ENCODE assay signal across 22 cellular contexts in genomic region chr19:45437328-45437727, GRCh38. TPM values are rescaled to one million over a fixed set of nuclear protein-coding genes. Genes with fewer than 3 reads are reported as not detected.
A peak's percentile ranks its signal among the peaks of the same experiment; 100 is the strongest.
DNase-seq lines count a peak whose midpoint lies in the region; ATAC-seq, FAIRE-seq and TF ChIP-seq lines count a peak whose summit lies in the region.
"Had no signal": no experiment of that assay in that cellular context is flagged by ENCODE, and none has a peak within 500 bp of the region (broad histone marks: within the 10 kb centered on the region; RNA-seq: fewer than 3 reads in every experiment).

No MANE protein-coding gene starts in this region.

- no peaks in the 10 kb centered on the region; the same call in 1 of the 2 replicates for H3K23me2 ChIP-seq in H1 (ENCODE audit: low read depth, low read length)

- H3K9me3 ChIP-seq in A549 = no peaks in the 10 kb centered on the region
- no peaks in the 10 kb centered on the region for H3K9me3 ChIP-seq in CD4-positive, alpha-beta T cell (ENCODE audit: control insufficient read depth, low read length)
- no peaks in the 10 kb centered on the region for H3K9me3 ChIP-seq in H1 (ENCODE audit: insufficient read depth in 2 of 2, low read depth in 1 of 2, low read length in 1 of 2)
- no peaks in the 10 kb centered on the region for H3K9me3 ChIP-seq in neural progenitor cell (ENCODE audit: low read depth)
- no peaks in the 10 kb centered on the region for H3K9me3 ChIP-seq in WERI-Rb-1 (ENCODE audit: severe bottlenecking)
- H3K9me3 ChIP-seq: BLaER1 had no signal

- no peak for DNase-seq in A549 (ENCODE audit: low read depth in 1 of 2, low spot score in 1 of 2)
- DNase-seq in CD4-positive, alpha-beta T cell = no peak
- no peak for DNase-seq in H1 (ENCODE audit: low read depth in 1 of 2, low spot score in 2 of 2)
- no peak for DNase-seq in neural progenitor cell (ENCODE audit: low spot score)
- no peak for DNase-seq in RCC 7860 (ENCODE audit: low spot score)
- no peak for DNase-seq in WERI-Rb-1
- DNase-seq: 8988T; CD4-positive, CD25-positive, alpha-beta regulatory T cell; CD8-positive, alpha-beta memory T cell; DMS 273 treated with DMSO at 0.1 percent for 48 hours; DMS79; EL; GDM1; GOT3; H9; HFFc6 had no signal

- TF ChIP-seq RAD21 in A549 (conservative IDR thresholded peaks at IDR 0.05 in 1 of 2, IDR thresholded peaks at IDR 0.05 in 1 of 2) = no peak
- TF ChIP-seq RAD21 in H1 (IDR thresholded peaks at IDR 0.05 in 1 of 2, conservative IDR thresholded peaks at IDR 0.05 in 1 of 2; ENCODE audit: low read depth in 2 of 2, low read length in 2 of 2) = no peak

- H3K18ac ChIP-seq in H1 (ENCODE audit: extremely low read depth, low read length) = no peak overlapping the region

- H3K4me1 ChIP-seq in A549 = peaks cover 13% of the 10 kb centered on the region; the same call in 2 of the 3 replicates
- H3K4me1 ChIP-seq in H1 (replicated peaks in 1 of 4; ENCODE audit: control insufficient read depth in 3 of 4, insufficient read depth in 4 of 4, low read length in 3 of 4) = peaks cover 0 to 6% (median 4%) of the 10 kb centered on the region in 4 experiments; a peak in 5 of 7 replicates
- H3K4me1 ChIP-seq in neural progenitor cell = peaks cover 4% of the 10 kb centered on the region

- H3K9me3 Mint-ChIP-seq in CD4-positive, alpha-beta T cell = no peaks in the 10 kb centered on the region
- H3K9me3 Mint-ChIP-seq in neural progenitor cell = no peaks in the 10 kb centered on the region
- H3K9me3 Mint-ChIP-seq: CD8-positive, alpha-beta memory T cell; HFFc6 had no signal

- no peak overlapping the region for H2BK12ac ChIP-seq in H1 (ENCODE audit: low read depth, low read length)

- no peak overlapping the region for H4K8ac ChIP-seq in H1 (ENCODE audit: extremely low read depth, insufficient read depth, low read length)

- peaks cover 16% of the 10 kb centered on the region for H3K4me1 Mint-ChIP-seq in CD4-positive, alpha-beta T cell (ENCODE audit: low read depth)
- peaks cover 13% of the 10 kb centered on the region for H3K4me1 Mint-ChIP-seq in neural progenitor cell

- H3K36me3 ChIP-seq in H1 (ENCODE audit: control insufficient read depth in 2 of 4, insufficient read depth in 4 of 4, low read length in 3 of 4) = no peaks in the 10 kb centered on the region
- no peaks in the 10 kb centered on the region for H3K36me3 ChIP-seq in neural progenitor cell
- no peaks in the 10 kb centered on the region for H3K36me3 ChIP-seq in WERI-Rb-1
- H3K36me3 ChIP-seq: BLaER1 had no signal

- intact Hi-C loops in CD4-positive, alpha-beta T cell (cut with DNase I, micrococcal nuclease) = no loop called here

- ATAC-seq in A549 = no peak
- no peak for ATAC-seq in CD4-positive, alpha-beta T cell (ENCODE audit: poor library complexity)
- ATAC-seq in GM18868 (IDR thresholded peaks at IDR 0.05; ENCODE audit: unreplicated experiment) = no peak
- ATAC-seq: GM12878, HCT116 had no signal

- POLR2A ChIA-PET in A549 (lab: Yijun Ruan, JAX) (no interaction called here), H1 (lab: Charles Lee; ENCODE audit: partially characterized antibody) (interaction anchor here (1.2 kb wide), 1 partner anchor 29 kb away, joined by 3 read pairs; no protein-coding TSS in a partner anchor)
- POLR2A ChIA-PET in CD4-positive, alpha-beta T cell (lab: Charles Lee) = interaction anchor here (0.6 kb wide), 1 partner anchor 42 kb away, joined by 3 read pairs; no protein-coding TSS in a partner anchor

- H2AFZ ChIP-seq in H1 (ENCODE audit: low read length) (no peak overlapping the region), neural progenitor cell (replicated peaks) (no peak overlapping the region)

- H3K9ac ChIP-seq in H1 (replicated peaks in 1 of 4; ENCODE audit: extremely low read depth in 1 of 4, low read depth in 3 of 4, low read length in 3 of 4) (no peak overlapping the region), neural progenitor cell (no peak overlapping the region)
- H3K9ac ChIP-seq: BLaER1 had no signal

- H4K5ac ChIP-seq in H1 (ENCODE audit: insufficient read length, low read depth, low read length) = no peak overlapping the region

- no peak overlapping the region for H3K4me2 ChIP-seq in A549
- no peak overlapping the region for H3K4me2 ChIP-seq in H1 (ENCODE audit: insufficient read depth in 1 of 2, low read depth in 2 of 2, low read length in 2 of 2)
- no peak overlapping the region for H3K4me2 ChIP-seq in neural progenitor cell
- H3K4me2 ChIP-seq: BLaER1 had no signal

- no peak overlapping the region for H3K14ac ChIP-seq in H1 (ENCODE audit: insufficient read length)

- H3K4ac ChIP-seq in H1 (replicated peaks; ENCODE audit: insufficient read length, low read depth, low read length) = no peak overlapping the region

- no peak overlapping the region for H2BK20ac ChIP-seq in H1 (ENCODE audit: low read length)

- peaks cover 24% of the 10 kb centered on the region for H3F3A ChIP-seq in neural progenitor cell (ENCODE audit: low read depth)

- 59% methylated on average over 3 of the region's 3 CpGs for WGBS in A549 (ENCODE audit: missing lambda C conversion rate)
- 86% methylated on average over 3 of the region's 3 CpGs; no CpG with 5 or more reads in 1 of the 2 experiments for WGBS in H1 (ENCODE audit: extremely low coverage in 1 of 2, insufficient coverage in 1 of 2, insufficient read length in 1 of 2, insufficient replicate concordance in 2 of 2, low coverage in 1 of 2, low lambda C conversion rate in 2 of 2, missing lambda C conversion rate in 1 of 2), 2 experiments

- H3K79me2 ChIP-seq in H1 (ENCODE audit: control insufficient read depth in 1 of 2, insufficient read depth in 2 of 2, low read length in 2 of 2) (no peaks in the 10 kb centered on the region), neural progenitor cell (ENCODE audit: low read depth) (no peaks in the 10 kb centered on the region)

- CTCF ChIA-PET in A549 (lab: Yijun Ruan, JAX) = interaction anchor here (0.9 to 27.6 kb wide), 7 partner anchors 8 to 205 kb away, joined by 5 to 1883 read pairs (median 64); partner anchors contain the start of genes ERCC1, FOSB, PPM1N and RTN2
- CTCF ChIA-PET in CD4-positive, alpha-beta T cell (lab: Charles Lee) = interaction anchor here (1.7 to 6.0 kb wide), 2 partner anchors 32 to 40 kb away, joined by 4 to 365 read pairs; no protein-coding TSS in a partner anchor
- CTCF ChIA-PET in H1 (lab: Charles Lee; ENCODE audit: partially characterized antibody) = interaction anchor here (1.2 to 21.2 kb wide), 3 partner anchors 9 to 90 kb away, joined by 3 to 760 read pairs (median 3); partner anchors contain the start of gene FOSB

- H4K91ac ChIP-seq in H1 (replicated peaks; ENCODE audit: insufficient read length, low read length) = no peak overlapping the region

- H4K20me1 ChIP-seq in H1 (replicated peaks in 1 of 2; ENCODE audit: control insufficient read depth in 1 of 2, insufficient read depth in 2 of 2, low read length in 2 of 2) = no peaks in the 10 kb centered on the region
- no peaks in the 10 kb centered on the region for H4K20me1 ChIP-seq in neural progenitor cell (ENCODE audit: low read depth)
- H4K20me1 ChIP-seq: BLaER1 had no signal

- TF ChIP-seq EP300 in A549 (IDR thresholded peaks at IDR 0.05) (no peak), H1 (IDR thresholded peaks at IDR 0.05; ENCODE audit: borderline replicate concordance in 1 of 2, low read depth in 2 of 2, low read length in 2 of 2) (no peak)

- H3K79me1 ChIP-seq in H1 (ENCODE audit: low read depth, low read length) = no peaks in the 10 kb centered on the region

- H2BK5ac ChIP-seq in H1 (ENCODE audit: low read depth, low read length) = no peak overlapping the region

- FAIRE-seq in A549 (lab: Jason Lieb, UNC) (no peak), H1 (lab: Jason Lieb, UNC) (no peak), RCC 7860 (lab: Jason Lieb, UNC) (no peak)
- FAIRE-seq: D721Med, GM12878 had no signal

- H3K4me3 ChIP-seq in A549 (no peak overlapping the region), H1 (ENCODE audit: extremely low read depth in 1 of 4, insufficient read depth in 2 of 4, low read depth in 3 of 4, low read length in 4 of 4) (no peak overlapping the region), neural progenitor cell (no peak overlapping the region), WERI-Rb-1 (ENCODE audit: low read depth, low read length) (no peak overlapping the region)
- H3K4me3 ChIP-seq: BLaER1, GM12878 had no signal

- no peak for TF ChIP-seq POLR2A in A549 (IDR thresholded peaks at IDR 0.05; ENCODE audit: low read length)
- no peak for TF ChIP-seq POLR2A in H1 (IDR thresholded peaks at IDR 0.05; ENCODE audit: control extremely low read depth in 1 of 2, low read depth in 2 of 2, low read length in 2 of 2)

- no peak overlapping the region for H3K27ac Mint-ChIP-seq in CD4-positive, alpha-beta T cell
- H3K27ac Mint-ChIP-seq in neural progenitor cell = no peak overlapping the region
- H3K27ac Mint-ChIP-seq: H9, HFFc6 had no signal

- TF ChIP-seq CTCF in A549 (IDR thresholded peaks at IDR 0.05) (no peak), H1 (IDR thresholded peaks at IDR 0.05; ENCODE audit: control extremely low read depth in 1 of 3, insufficient read depth in 1 of 3, low read depth in 1 of 3, low read length in 3 of 3) (no peak), neural progenitor cell (IDR thresholded peaks at IDR 0.05) (no peak), WERI-Rb-1 (IDR thresholded peaks at IDR 0.05; ENCODE audit: low read depth, low read length) (no peak)
- TF ChIP-seq CTCF in CD4-positive, alpha-beta T cell (IDR thresholded peaks at IDR 0.05) = no peak

- H2BK15ac ChIP-seq in H1 (ENCODE audit: low read length) = no peak overlapping the region

- H3K27me3 Mint-ChIP-seq in CD4-positive, alpha-beta T cell = no peaks in the 10 kb centered on the region
- H3K27me3 Mint-ChIP-seq in neural progenitor cell (ENCODE audit: insufficient read depth, low read depth) = peaks cover 18% of the 10 kb centered on the region
- H3K27me3 Mint-ChIP-seq: CD4-positive, CD25-positive, alpha-beta regulatory T cell; CD8-positive, alpha-beta memory T cell had no signal

- no peaks in the 10 kb centered on the region for H3K27me3 ChIP-seq in CD4-positive, alpha-beta T cell (ENCODE audit: control insufficient read depth, insufficient read depth, low read length)
- H3K27me3 ChIP-seq in H1 (replicated peaks in 1 of 4; ENCODE audit: control insufficient read depth in 3 of 4, extremely low read depth in 1 of 4, insufficient read depth in 3 of 4, low read length in 3 of 4) (peaks cover 0 to 1% (median 0%) of the 10 kb centered on the region in 4 experiments; a peak in 2 of 7 replicates), neural progenitor cell (no peaks in the 10 kb centered on the region), WERI-Rb-1 (ENCODE audit: insufficient read depth, low read depth, severe bottlenecking) (no peaks in the 10 kb centered on the region)
- H3K27me3 ChIP-seq: BLaER1 had no signal

- H2AK5ac ChIP-seq in H1 (ENCODE audit: low read depth, low read length) = no peak overlapping the region

- H3K56ac ChIP-seq in H1 (replicated peaks; ENCODE audit: insufficient read length, low read depth, low read length) = no peak overlapping the region

- H3K27ac ChIP-seq in A549 (no peak overlapping the region), H1 (ENCODE audit: low read depth, low read length) (no peak overlapping the region), neural progenitor cell (no peak overlapping the region), WERI-Rb-1 (no peak overlapping the region)
- no peak overlapping the region for H3K27ac ChIP-seq in CD4-positive, alpha-beta T cell (ENCODE audit: low read depth, low read length)
- H3K27ac ChIP-seq: BLaER1, C4-2B had no signal

- no peak overlapping the region for H2BK120ac ChIP-seq in H1 (replicated peaks; ENCODE audit: low read depth, low read length)

- H3K23ac ChIP-seq in H1 (ENCODE audit: insufficient read length) = no peak overlapping the region

- peak overlapping the region; percentile 12 for H3K4me3 Mint-ChIP-seq in CD4-positive, alpha-beta T cell
- H3K4me3 Mint-ChIP-seq in neural progenitor cell = peak overlapping the region; percentile 14
- H3K4me3 Mint-ChIP-seq: H9, HFFc6 had no signal

- H3K36me3 Mint-ChIP-seq in CD4-positive, alpha-beta T cell (ENCODE audit: low read depth) = no peaks in the 10 kb centered on the region
- H3K36me3 Mint-ChIP-seq in neural progenitor cell = no peaks in the 10 kb centered on the region
- H3K36me3 Mint-ChIP-seq: CD4-positive, CD25-positive, alpha-beta regulatory T cell; CD8-positive, alpha-beta memory T cell had no signal

RNA-seq across cellular contexts. Expression of gene ERCC1, which starts 13.6 kb away (rescaled TPM):
- 81.7 and 109 TPM in 2 replicates for polyA plus RNA-seq in A549 (2011; rRNA removed)
- polyA plus RNA-seq in A549 (2012; cell fraction: cytosol; rRNA removed) = 165 and 195 TPM in 2 replicates
- 178 and 201 TPM in 2 replicates for polyA plus RNA-seq in A549 (2012; cell fraction: nucleus; rRNA removed)
- 89.7 to 97.6 TPM (median 93.0 TPM) in 3 replicates for polyA plus RNA-seq in A549 (2017; fragmentation: RNase III; extraction: RNeasy Plus Mini Kit Qiagen cat#74134 plus additional on column Dnase treatment)
- polyA minus RNA-seq in A549 (2011; rRNA and poly(A)+ RNA removed) = 175 and 210 TPM in 2 replicates
- total RNA-seq in CD4-positive, alpha-beta T cell = 10 to 100 TPM; 32.5 to 32.6 TPM
- 44.7 and 46.4 TPM in 2 replicates for total RNA-seq in H1 (2021; fragmentation: NEBNext Ultra II Directional; extraction: Animal tissue kit (Norgen Biotek cat#: 25700))
- 94.2 and 112 TPM in 2 replicates for polyA plus RNA-seq in H1 (2011; rRNA removed)
- polyA plus RNA-seq in H1 (2011; cell fraction: cytosol; rRNA removed) = 73.6 TPM
- 104 TPM for polyA plus RNA-seq in H1 (2011; cell fraction: nucleus; rRNA removed)
- 44.6 to 60.9 TPM (median 54.2 TPM) in 4 replicates for polyA plus RNA-seq in H1 (2012, experiment 1 of 2)
- 246 TPM for polyA plus RNA-seq in H1 (2012, experiment 2 of 2)
- 51.0 TPM for polyA plus RNA-seq in H1 (2013, experiment 1 of 2)
- polyA plus RNA-seq in H1 (2013, experiment 2 of 2) = 52.4 TPM
- 32.3 and 35.8 TPM in 2 replicates for polyA minus RNA-seq in H1 (2011; rRNA and poly(A)+ RNA removed)
- 33.8 TPM for polyA minus RNA-seq in H1 (2011; cell fraction: cytosol; rRNA and poly(A)+ RNA removed)
- polyA minus RNA-seq in H1 (2011; cell fraction: nucleus; rRNA and poly(A)+ RNA removed) = 31.2 TPM
- 46.0 and 74.5 TPM in 2 replicates for total RNA-seq in neural progenitor cell (ENCODE audit: low replicate concordance)

RNA-seq across cellular contexts. Expression of gene FOSB, which starts 30.5 kb away (rescaled TPM):
- polyA plus RNA-seq in A549 (2011; rRNA removed) (27.9 and 48.8 TPM in 2 replicates), A549 (2017; fragmentation: RNase III; extraction: RNeasy Plus Mini Kit Qiagen cat#74134 plus additional on column Dnase treatment) (0.57 to 0.65 TPM (median 0.58 TPM) in 3 replicates), H1 (2011; rRNA removed) (0.44 and 1.2 TPM in 2 replicates)
- polyA plus RNA-seq in A549 (2012; cell fraction: cytosol; rRNA removed) = 90.2 and 102 TPM in 2 replicates
- polyA plus RNA-seq in A549 (2012; cell fraction: nucleus; rRNA removed) = 424 and 553 TPM in 2 replicates
- 82.7 and 141 TPM in 2 replicates for polyA minus RNA-seq in A549 (2011; rRNA and poly(A)+ RNA removed)
- total RNA-seq in CD4-positive, alpha-beta T cell = 100 to 1,000 TPM; 422 to 424 TPM
- 1.3 and 2.7 TPM in 2 replicates for total RNA-seq in H1 (2021; fragmentation: NEBNext Ultra II Directional; extraction: Animal tissue kit (Norgen Biotek cat#: 25700))
- 0.32 TPM for polyA plus RNA-seq in H1 (2011; cell fraction: cytosol; rRNA removed)
- 5.2 TPM for polyA plus RNA-seq in H1 (2011; cell fraction: nucleus; rRNA removed)
- polyA plus RNA-seq in H1 (2012, experiment 1 of 2) = 1.1 to 4.3 TPM (median 2.6 TPM) in 4 replicates
- 2.4 TPM for polyA plus RNA-seq in H1 (2012, experiment 2 of 2)
- 0.85 TPM for polyA plus RNA-seq in H1 (2013, experiment 1 of 2)
- 0.79 TPM for polyA plus RNA-seq in H1 (2013, experiment 2 of 2)
- 2.8 and 6.9 TPM in 2 replicates for polyA minus RNA-seq in H1 (2011; rRNA and poly(A)+ RNA removed)
- 1.5 TPM for polyA minus RNA-seq in H1 (2011; cell fraction: cytosol; rRNA and poly(A)+ RNA removed)
- polyA minus RNA-seq in H1 (2011; cell fraction: nucleus; rRNA and poly(A)+ RNA removed) = 39.4 TPM
- total RNA-seq in neural progenitor cell (ENCODE audit: low replicate concordance) = 2.3 and 5.4 TPM in 2 replicates

RNA-seq across cellular contexts. Expression of gene POLR1G, which starts 30.9 kb away (rescaled TPM):
- polyA plus RNA-seq in A549 (2011; rRNA removed) = 11.7 and 15.1 TPM in 2 replicates
- polyA plus RNA-seq in A549 (2012; cell fraction: cytosol; rRNA removed) = 22.5 and 22.8 TPM in 2 replicates
- 17.7 and 21.5 TPM in 2 replicates for polyA plus RNA-seq in A549 (2012; cell fraction: nucleus; rRNA removed)
- 28.2 to 34.0 TPM (median 31.2 TPM) in 3 replicates for polyA plus RNA-seq in A549 (2017; fragmentation: RNase III; extraction: RNeasy Plus Mini Kit Qiagen cat#74134 plus additional on column Dnase treatment)
- polyA minus RNA-seq in A549 (2011; rRNA and poly(A)+ RNA removed) = 7.0 and 9.0 TPM in 2 replicates
- under 1 TPM; 0.16 to 0.28 TPM for total RNA-seq in CD4-positive, alpha-beta T cell
- 34.8 and 38.0 TPM in 2 replicates for total RNA-seq in H1 (2021; fragmentation: NEBNext Ultra II Directional; extraction: Animal tissue kit (Norgen Biotek cat#: 25700))
- polyA plus RNA-seq in H1 (2011; rRNA removed) = 16.8 and 18.4 TPM in 2 replicates
- polyA plus RNA-seq in H1 (2011; cell fraction: cytosol; rRNA removed) = 16.6 TPM
- 10.3 TPM for polyA plus RNA-seq in H1 (2011; cell fraction: nucleus; rRNA removed)
- polyA plus RNA-seq in H1 (2012, experiment 1 of 2) = 20.0 to 27.9 TPM (median 23.6 TPM) in 4 replicates
- 18.3 TPM for polyA plus RNA-seq in H1 (2012, experiment 2 of 2)
- 42.2 TPM for polyA plus RNA-seq in H1 (2013, experiment 1 of 2)
- polyA plus RNA-seq in H1 (2013, experiment 2 of 2) = 43.6 TPM
- 8.2 and 8.3 TPM in 2 replicates for polyA minus RNA-seq in H1 (2011; rRNA and poly(A)+ RNA removed)
- polyA minus RNA-seq in H1 (2011; cell fraction: cytosol; rRNA and poly(A)+ RNA removed) = 21.5 TPM
- 14.5 TPM for polyA minus RNA-seq in H1 (2011; cell fraction: nucleus; rRNA and poly(A)+ RNA removed)
- 5.5 and 6.8 TPM in 2 replicates for total RNA-seq in neural progenitor cell (ENCODE audit: low replicate concordance)

RNA-seq across cellular contexts. Expression of gene PPP1R13L, which starts 32.5 kb away (rescaled TPM):
- polyA plus RNA-seq in A549 (2011; rRNA removed) (3.2 and 5.7 TPM in 2 replicates), A549 (2017; fragmentation: RNase III; extraction: RNeasy Plus Mini Kit Qiagen cat#74134 plus additional on column Dnase treatment) (18.9 to 23.2 TPM (median 20.9 TPM) in 3 replicates), H1 (2011; rRNA removed) (9.1 and 20.4 TPM in 2 replicates)
- polyA plus RNA-seq in A549 (2012; cell fraction: cytosol; rRNA removed) = 12.6 and 19.2 TPM in 2 replicates
- 33.8 and 53.7 TPM in 2 replicates for polyA plus RNA-seq in A549 (2012; cell fraction: nucleus; rRNA removed)
- polyA minus RNA-seq in A549 (2011; rRNA and poly(A)+ RNA removed) = 5.7 and 7.2 TPM in 2 replicates
- total RNA-seq in CD4-positive, alpha-beta T cell = 1 to 10 TPM; 1.5 to 3.7 TPM
- total RNA-seq in H1 (2021; fragmentation: NEBNext Ultra II Directional; extraction: Animal tissue kit (Norgen Biotek cat#: 25700)) = 15.3 and 18.4 TPM in 2 replicates
- polyA plus RNA-seq in H1 (2011; cell fraction: cytosol; rRNA removed) = 12.5 TPM
- 39.1 TPM for polyA plus RNA-seq in H1 (2011; cell fraction: nucleus; rRNA removed)
- 25.0 to 32.4 TPM (median 29.9 TPM) in 4 replicates for polyA plus RNA-seq in H1 (2012, experiment 1 of 2)
- 28.1 TPM for polyA plus RNA-seq in H1 (2012, experiment 2 of 2)
- 35.0 TPM for polyA plus RNA-seq in H1 (2013, experiment 1 of 2)
- 27.2 TPM for polyA plus RNA-seq in H1 (2013, experiment 2 of 2)
- polyA minus RNA-seq in H1 (2011; rRNA and poly(A)+ RNA removed) = 4.3 and 7.5 TPM in 2 replicates
- polyA minus RNA-seq in H1 (2011; cell fraction: cytosol; rRNA and poly(A)+ RNA removed) = 19.8 TPM
- 12.2 TPM for polyA minus RNA-seq in H1 (2011; cell fraction: nucleus; rRNA and poly(A)+ RNA removed)
- total RNA-seq in neural progenitor cell (ENCODE audit: low replicate concordance) = 2.9 and 8.6 TPM in 2 replicates

RNA-seq across cellular contexts. Expression of gene RTN2, which starts 59.5 kb away (rescaled TPM):
- polyA plus RNA-seq in A549 (2011; rRNA removed) (4.7 and 5.3 TPM in 2 replicates), A549 (2017; fragmentation: RNase III; extraction: RNeasy Plus Mini Kit Qiagen cat#74134 plus additional on column Dnase treatment) (6.3 to 9.0 TPM (median 8.1 TPM) in 3 replicates), H1 (2011; rRNA removed) (21.0 and 33.5 TPM in 2 replicates)
- 4.7 and 7.4 TPM in 2 replicates for polyA plus RNA-seq in A549 (2012; cell fraction: cytosol; rRNA removed)
- polyA plus RNA-seq in A549 (2012; cell fraction: nucleus; rRNA removed) = 5.4 and 5.8 TPM in 2 replicates
- 6.7 and 10.8 TPM in 2 replicates for polyA minus RNA-seq in A549 (2011; rRNA and poly(A)+ RNA removed)
- total RNA-seq in CD4-positive, alpha-beta T cell = under 1 TPM; 0.60 to 0.70 TPM
- 21.1 and 21.6 TPM in 2 replicates for total RNA-seq in H1 (2021; fragmentation: NEBNext Ultra II Directional; extraction: Animal tissue kit (Norgen Biotek cat#: 25700))
- polyA plus RNA-seq in H1 (2011; cell fraction: cytosol; rRNA removed) = 19.9 TPM
- 19.7 TPM for polyA plus RNA-seq in H1 (2011; cell fraction: nucleus; rRNA removed)
- polyA plus RNA-seq in H1 (2012, experiment 1 of 2) = 19.1 to 26.5 TPM (median 23.9 TPM) in 4 replicates
- polyA plus RNA-seq in H1 (2012, experiment 2 of 2) = 24.8 TPM
- polyA plus RNA-seq in H1 (2013, experiment 1 of 2) = 32.6 TPM
- 36.9 TPM for polyA plus RNA-seq in H1 (2013, experiment 2 of 2)
- polyA minus RNA-seq in H1 (2011; rRNA and poly(A)+ RNA removed) = 9.5 and 14.4 TPM in 2 replicates
- 8.3 TPM for polyA minus RNA-seq in H1 (2011; cell fraction: cytosol; rRNA and poly(A)+ RNA removed)
- 9.9 TPM for polyA minus RNA-seq in H1 (2011; cell fraction: nucleus; rRNA and poly(A)+ RNA removed)
- 4.8 and 10.4 TPM in 2 replicates for total RNA-seq in neural progenitor cell (ENCODE audit: low replicate concordance)

Comparison
In these comparisons a context has a peak if more than half of its experiments do, and no peak if none do; other contexts are left out.
1. RNA of gene FOSB, which starts 30.5 kb away (total RNA-seq): 422 to 424 TPM in CD4-positive, alpha-beta T cell; 1.3 to 2.7 TPM in H1 and 2.3 to 5.4 TPM in neural progenitor cell; every median in the first group is over 10 times any median in the second.
2. Of the 18 proteins assayed by ChIP-seq in both H1 and A549: peak only in H1: none; only in A549: none; in both: KDM1A; in neither: 17.